In genomic region chr2:54728669-54729120, GRCh38 we compare ENCODE assay signal across 1 cellular context.
TF ChIP-seq lines count a peak whose summit lies in the region.

No MANE protein-coding gene starts in this region.

TF ChIP-seq in HepG2, 621 proteins besides CTCF, POLR2A, EP300 and RAD21 (continued from another document and continues in another):
- TF ChIP-seq, protein P1, sequence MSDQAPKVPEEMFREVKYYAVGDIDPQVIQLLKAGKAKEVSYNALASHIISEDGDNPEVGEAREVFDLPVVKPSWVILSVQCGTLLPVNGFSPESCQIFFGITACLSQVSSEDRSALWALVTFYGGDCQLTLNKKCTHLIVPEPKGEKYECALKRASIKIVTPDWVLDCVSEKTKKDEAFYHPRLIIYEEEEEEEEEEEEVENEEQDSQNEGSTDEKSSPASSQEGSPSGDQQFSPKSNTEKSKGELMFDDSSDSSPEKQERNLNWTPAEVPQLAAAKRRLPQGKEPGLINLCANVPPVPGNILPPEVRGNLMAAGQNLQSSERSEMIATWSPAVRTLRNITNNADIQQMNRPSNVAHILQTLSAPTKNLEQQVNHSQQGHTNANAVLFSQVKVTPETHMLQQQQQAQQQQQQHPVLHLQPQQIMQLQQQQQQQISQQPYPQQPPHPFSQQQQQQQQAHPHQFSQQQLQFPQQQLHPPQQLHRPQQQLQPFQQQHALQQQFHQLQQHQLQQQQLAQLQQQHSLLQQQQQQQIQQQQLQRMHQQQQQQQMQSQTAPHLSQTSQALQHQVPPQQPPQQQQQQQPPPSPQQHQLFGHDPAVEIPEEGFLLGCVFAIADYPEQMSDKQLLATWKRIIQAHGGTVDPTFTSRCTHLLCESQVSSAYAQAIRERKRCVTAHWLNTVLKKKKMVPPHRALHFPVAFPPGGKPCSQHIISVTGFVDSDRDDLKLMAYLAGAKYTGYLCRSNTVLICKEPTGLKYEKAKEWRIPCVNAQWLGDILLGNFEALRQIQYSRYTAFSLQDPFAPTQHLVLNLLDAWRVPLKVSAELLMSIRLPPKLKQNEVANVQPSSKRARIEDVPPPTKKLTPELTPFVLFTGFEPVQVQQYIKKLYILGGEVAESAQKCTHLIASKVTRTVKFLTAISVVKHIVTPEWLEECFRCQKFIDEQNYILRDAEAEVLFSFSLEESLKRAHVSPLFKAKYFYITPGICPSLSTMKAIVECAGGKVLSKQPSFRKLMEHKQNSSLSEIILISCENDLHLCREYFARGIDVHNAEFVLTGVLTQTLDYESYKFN (CRISPR knock-in tag; conservative IDR thresholded peaks at IDR 0.05), result no peak
- no peak for TF ChIP-seq HMG20B (CRISPR knock-in tag; conservative IDR thresholded peaks at IDR 0.05)
- TF ChIP-seq, protein P2, sequence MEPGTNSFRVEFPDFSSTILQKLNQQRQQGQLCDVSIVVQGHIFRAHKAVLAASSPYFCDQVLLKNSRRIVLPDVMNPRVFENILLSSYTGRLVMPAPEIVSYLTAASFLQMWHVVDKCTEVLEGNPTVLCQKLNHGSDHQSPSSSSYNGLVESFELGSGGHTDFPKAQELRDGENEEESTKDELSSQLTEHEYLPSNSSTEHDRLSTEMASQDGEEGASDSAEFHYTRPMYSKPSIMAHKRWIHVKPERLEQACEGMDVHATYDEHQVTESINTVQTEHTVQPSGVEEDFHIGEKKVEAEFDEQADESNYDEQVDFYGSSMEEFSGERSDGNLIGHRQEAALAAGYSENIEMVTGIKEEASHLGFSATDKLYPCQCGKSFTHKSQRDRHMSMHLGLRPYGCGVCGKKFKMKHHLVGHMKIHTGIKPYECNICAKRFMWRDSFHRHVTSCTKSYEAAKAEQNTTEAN (CRISPR knock-in tag; conservative IDR thresholded peaks at IDR 0.05), result no peak
- no peak for TF ChIP-seq ZNF503 (CRISPR knock-in tag; IDR thresholded peaks at IDR 0.05)
- TF ChIP-seq MED8 (CRISPR knock-in tag; IDR thresholded peaks at IDR 0.05; ENCODE audit: insufficient replicate concordance), result no peak
- no peak for TF ChIP-seq ZNF83 (CRISPR knock-in tag; IDR thresholded peaks at IDR 0.05; ENCODE audit: borderline replicate concordance)
- TF ChIP-seq ZNF451 (CRISPR knock-in tag; IDR thresholded peaks at IDR 0.05), result no peak
- TF ChIP-seq ZNF800 (CRISPR knock-in tag; IDR thresholded peaks at IDR 0.05), result no peak
- TF ChIP-seq SALL1 (CRISPR knock-in tag; IDR thresholded peaks at IDR 0.05), result peak; percentile 47; the same call in 1 of the 2 replicates
- TF ChIP-seq HBP1 (CRISPR knock-in tag; IDR thresholded peaks at IDR 0.05; ENCODE audit: low read depth), result no peak
- TF ChIP-seq HMGXB4 (CRISPR knock-in tag; IDR thresholded peaks at IDR 0.05; ENCODE audit: borderline replicate concordance in 1 of 2, low read depth in 1 of 2), result no peak
- TF ChIP-seq MAFG (CRISPR knock-in tag; IDR thresholded peaks at IDR 0.05), result no peak
- TF ChIP-seq TCF7 (IDR thresholded peaks at IDR 0.05; ENCODE audit: low read depth), result peak; percentile 29; the same call in 1 of the 2 replicates
- TF ChIP-seq ZMYM4 (CRISPR knock-in tag; IDR thresholded peaks at IDR 0.05), result 0 out of 2 replicates have a peak, but pooled peaks have one; percentile 37
- TF ChIP-seq RNF2 (conservative IDR thresholded peaks at IDR 0.05; ENCODE audit: low read depth), result no peak
- no peak for TF ChIP-seq JUN (CRISPR knock-in tag; IDR thresholded peaks at IDR 0.05)
- no peak for TF ChIP-seq HNRNPL (IDR thresholded peaks at IDR 0.05; ENCODE audit: low read depth, low read length)
- peak; percentile 79 for TF ChIP-seq PBX2 (CRISPR knock-in tag; IDR thresholded peaks at IDR 0.05)
- TF ChIP-seq BRCA1 (CRISPR knock-in tag; IDR thresholded peaks at IDR 0.05), result no peak
- no peak for TF ChIP-seq GRHL1 (CRISPR knock-in tag; conservative IDR thresholded peaks at IDR 0.05)
- TF ChIP-seq, protein P3, sequence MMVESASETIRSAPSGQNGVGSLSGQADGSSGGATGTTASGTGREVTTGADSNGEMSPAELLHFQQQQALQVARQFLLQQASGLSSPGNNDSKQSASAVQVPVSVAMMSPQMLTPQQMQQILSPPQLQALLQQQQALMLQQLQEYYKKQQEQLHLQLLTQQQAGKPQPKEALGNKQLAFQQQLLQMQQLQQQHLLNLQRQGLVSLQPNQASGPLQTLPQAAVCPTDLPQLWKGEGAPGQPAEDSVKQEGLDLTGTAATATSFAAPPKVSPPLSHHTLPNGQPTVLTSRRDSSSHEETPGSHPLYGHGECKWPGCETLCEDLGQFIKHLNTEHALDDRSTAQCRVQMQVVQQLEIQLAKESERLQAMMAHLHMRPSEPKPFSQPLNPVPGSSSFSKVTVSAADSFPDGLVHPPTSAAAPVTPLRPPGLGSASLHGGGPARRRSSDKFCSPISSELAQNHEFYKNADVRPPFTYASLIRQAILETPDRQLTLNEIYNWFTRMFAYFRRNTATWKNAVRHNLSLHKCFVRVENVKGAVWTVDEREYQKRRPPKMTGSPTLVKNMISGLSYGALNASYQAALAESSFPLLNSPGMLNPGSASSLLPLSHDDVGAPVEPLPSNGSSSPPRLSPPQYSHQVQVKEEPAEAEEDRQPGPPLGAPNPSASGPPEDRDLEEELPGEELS (CRISPR knock-in tag; IDR thresholded peaks at IDR 0.05), result no peak
- no peak for TF ChIP-seq HMG20A (CRISPR knock-in tag; IDR thresholded peaks at IDR 0.05; ENCODE audit: borderline replicate concordance)
- TF ChIP-seq FOSL2 (CRISPR knock-in tag; IDR thresholded peaks at IDR 0.05), result peak; percentile 89
- no peak for TF ChIP-seq NR2F6 (IDR thresholded peaks at IDR 0.05)
- TF ChIP-seq NR2F6 (CRISPR knock-in tag; IDR thresholded peaks at IDR 0.05), result no peak
- no peak for TF ChIP-seq STAT5B (CRISPR knock-in tag; IDR thresholded peaks at IDR 0.05)
- TF ChIP-seq, protein P4, sequence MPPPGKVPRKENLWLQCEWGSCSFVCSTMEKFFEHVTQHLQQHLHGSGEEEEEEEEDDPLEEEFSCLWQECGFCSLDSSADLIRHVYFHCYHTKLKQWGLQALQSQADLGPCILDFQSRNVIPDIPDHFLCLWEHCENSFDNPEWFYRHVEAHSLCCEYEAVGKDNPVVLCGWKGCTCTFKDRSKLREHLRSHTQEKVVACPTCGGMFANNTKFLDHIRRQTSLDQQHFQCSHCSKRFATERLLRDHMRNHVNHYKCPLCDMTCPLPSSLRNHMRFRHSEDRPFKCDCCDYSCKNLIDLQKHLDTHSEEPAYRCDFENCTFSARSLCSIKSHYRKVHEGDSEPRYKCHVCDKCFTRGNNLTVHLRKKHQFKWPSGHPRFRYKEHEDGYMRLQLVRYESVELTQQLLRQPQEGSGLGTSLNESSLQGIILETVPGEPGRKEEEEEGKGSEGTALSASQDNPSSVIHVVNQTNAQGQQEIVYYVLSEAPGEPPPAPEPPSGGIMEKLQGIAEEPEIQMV (CRISPR knock-in tag; IDR thresholded peaks at IDR 0.05; ENCODE audit: low read depth), result no peak
- no peak for TF ChIP-seq THAP9 (CRISPR knock-in tag; IDR thresholded peaks at IDR 0.05; ENCODE audit: borderline replicate concordance)
- TF ChIP-seq ZNF354B (CRISPR knock-in tag; IDR thresholded peaks at IDR 0.05), result no peak
- no peak for TF ChIP-seq ZNF749 (CRISPR knock-in tag; IDR thresholded peaks at IDR 0.05; ENCODE audit: borderline replicate concordance)
- no peak for TF ChIP-seq ZBTB46 (CRISPR knock-in tag; IDR thresholded peaks at IDR 0.05; ENCODE audit: borderline replicate concordance)
